ENCODE assay signal across 11 cellular contexts in genomic region chr13:41015920-41016319, GRCh38. TPM values are rescaled to one million over a fixed set of nuclear protein-coding genes. Genes with fewer than 3 reads are reported as not detected.
A peak's percentile ranks its signal among the peaks of the same experiment; 100 is the strongest.
DNase-seq lines count a peak whose midpoint lies in the region; ATAC-seq, FAIRE-seq and TF ChIP-seq lines count a peak whose summit lies in the region.
"Had no signal": no experiment of that assay in that cellular context is flagged by ENCODE, and none has a peak within 500 bp of the region (broad histone marks: within the 10 kb centered on the region; RNA-seq: fewer than 3 reads in every experiment).

No MANE protein-coding gene starts in this region.

- in situ Hi-C loops in brain microvascular endothelial cell (cut with HindIII; ENCODE audit: low pct_ligation_motif_present, low sequenced_read_pairs), result no loop called here

- H3K27ac ChIP-seq in CD4-positive, CD25-positive, alpha-beta regulatory T cell (ENCODE audit: insufficient read depth, low read length, poor library complexity, severe bottlenecking), result peak overlapping the region; percentile 90
- H3K27ac ChIP-seq in lower lobe of right lung (no peak overlapping the region), brain microvascular endothelial cell (no peak overlapping the region)

- intact Hi-C loops in lower lobe of right lung (cut with DNase I) (no loop called here), posterior cingulate gyrus (cut with DNase I) (loop anchor here (5.0 kb wide), 1 partner anchor 46 kb away; the partner anchor contains the start of gene WBP4)

- peak overlapping the region; percentile 89 to 97 (median 95) for H3K27ac Mint-ChIP-seq in CD4-positive, CD25-positive, alpha-beta regulatory T cell
- peak overlapping the region; percentile 69 for H3K27ac Mint-ChIP-seq in activated CD4-positive, alpha-beta memory T cell treated with anti-CD3 and anti-CD28 coated beads, Interleukin-2, amount 10 ng/mL, durations not matched to agents 7 days and 5 days

- CTCF ChIA-PET in activated CD4-positive, alpha-beta memory T cell treated with anti-CD3 and anti-CD28 coated beads, Interleukin-2, amount 10 ng/mL, durations not matched to agents 7 days and 5 days (lab: Charles Lee), result interaction anchor here (1.1 to 5.7 kb wide), 3 partner anchors 35 to 44 kb away, joined by 4 to 41 read pairs (median 10); no protein-coding TSS in a partner anchor

- H3K9me3 ChIP-seq in CD4-positive, CD25-positive, alpha-beta regulatory T cell (ENCODE audit: control insufficient read depth in 2 of 2, low read length in 2 of 2), result no peaks in the 10 kb centered on the region
- no peaks in the 10 kb centered on the region for H3K9me3 ChIP-seq in lower lobe of right lung

- TF ChIP-seq CTCF in lower lobe of right lung (IDR thresholded peaks at IDR 0.05) (no peak), brain microvascular endothelial cell (IDR thresholded peaks at IDR 0.05; ENCODE audit: low read depth, low read length, missing control alignments) (no peak)

- peaks cover 14% of the 10 kb centered on the region for H3K36me3 Mint-ChIP-seq in CD4-positive, CD25-positive, alpha-beta regulatory T cell
- peaks cover 53% of the 10 kb centered on the region for H3K36me3 Mint-ChIP-seq in activated CD4-positive, alpha-beta memory T cell treated with anti-CD3 and anti-CD28 coated beads, Interleukin-2, amount 10 ng/mL, durations not matched to agents 7 days and 5 days (ENCODE audit: low read depth)

- H3K9me3 Mint-ChIP-seq in CD4-positive, CD25-positive, alpha-beta regulatory T cell, result no peaks in the 10 kb centered on the region
- no peaks in the 10 kb centered on the region for H3K9me3 Mint-ChIP-seq in activated CD4-positive, alpha-beta memory T cell treated with anti-CD3 and anti-CD28 coated beads, Interleukin-2, amount 10 ng/mL, durations not matched to agents 7 days and 5 days

- no peak for TF ChIP-seq POLR2A in GM12891 (IDR thresholded peaks at IDR 0.05; ENCODE audit: low read depth, low read length)

- H3K4me1 Mint-ChIP-seq in CD4-positive, CD25-positive, alpha-beta regulatory T cell, result peaks cover 28 to 58% (median 48%) of the 10 kb centered on the region in 4 donors
- H3K4me1 Mint-ChIP-seq in activated CD4-positive, alpha-beta memory T cell treated with anti-CD3 and anti-CD28 coated beads, Interleukin-2, amount 10 ng/mL, durations not matched to agents 7 days and 5 days, result peaks cover 54% of the 10 kb centered on the region

- peaks cover 61% of the 10 kb centered on the region for H3K4me1 ChIP-seq in CD4-positive, CD25-positive, alpha-beta regulatory T cell (ENCODE audit: control insufficient read depth, insufficient read depth, low read length, poor library complexity, severe bottlenecking)
- peaks cover 51% of the 10 kb centered on the region for H3K4me1 ChIP-seq in lower lobe of right lung

- POLR2A ChIA-PET in activated CD4-positive, alpha-beta memory T cell treated with anti-CD3 and anti-CD28 coated beads, Interleukin-2, amount 10 ng/mL, durations not matched to agents 7 days and 5 days (lab: Charles Lee), result interaction anchor here (1.2 to 17.6 kb wide), 7 partner anchors 9 to 40 kb away, joined by 7 to 445 read pairs (median 128); partner anchors contain the start of gene WBP4

- H3K27me3 Mint-ChIP-seq in CD4-positive, CD25-positive, alpha-beta regulatory T cell, result peaks cover 4% of the 10 kb centered on the region
- H3K27me3 Mint-ChIP-seq in activated CD4-positive, alpha-beta memory T cell treated with anti-CD3 and anti-CD28 coated beads, Interleukin-2, amount 10 ng/mL, durations not matched to agents 7 days and 5 days, result no peaks in the 10 kb centered on the region

- H3K36me3 ChIP-seq in CD4-positive, CD25-positive, alpha-beta regulatory T cell (ENCODE audit: control insufficient read depth, insufficient read depth, low read length), result peaks cover 17% of the 10 kb centered on the region
- H3K36me3 ChIP-seq in lower lobe of right lung (no peaks in the 10 kb centered on the region), brain microvascular endothelial cell (replicated peaks) (no peaks in the 10 kb centered on the region)

- ATAC-seq in CD4-positive, CD25-positive, alpha-beta regulatory T cell (ENCODE audit: low read depth in 2 of 2), result no peak
- ATAC-seq in lower lobe of right lung, result no peak
- ATAC-seq in HG02588 (IDR thresholded peaks at IDR 0.05; ENCODE audit: unreplicated experiment), result no peak
- ATAC-seq: Panc1 had no signal

- no peak for DNase-seq in CD4-positive, CD25-positive, alpha-beta regulatory T cell
- DNase-seq in GM12891 (ENCODE audit: insufficient read length, low spot score), result no peak
- no peak for DNase-seq in activated CD4-positive, alpha-beta memory T cell treated with anti-CD3 and anti-CD28 coated beads, Interleukin-2, amount 10 ng/mL, durations not matched to agents 7 days and 5 days
- no peak for DNase-seq in lower lobe of right lung
- DNase-seq in posterior cingulate gyrus, result no peak
- DNase-seq in activated gamma-delta T cell treated with Interleukin-2 at 50 U/mL for 16 hours, result no peak
- no peak for DNase-seq in brain microvascular endothelial cell
- DNase-seq: NCI-H2107, T1000 had no signal

- H3K27me3 ChIP-seq in CD4-positive, CD25-positive, alpha-beta regulatory T cell (ENCODE audit: control insufficient read depth, insufficient read depth, low read length), result no peaks in the 10 kb centered on the region
- no peaks in the 10 kb centered on the region for H3K27me3 ChIP-seq in lower lobe of right lung (ENCODE audit: low read depth)
- no peaks in the 10 kb centered on the region for H3K27me3 ChIP-seq in brain microvascular endothelial cell (replicated peaks)

- H3K4me3 ChIP-seq in CD4-positive, CD25-positive, alpha-beta regulatory T cell (ENCODE audit: low read depth, low read length), result peak overlapping the region; percentile 80
- H3K4me3 ChIP-seq in lower lobe of right lung, result peak overlapping the region; percentile 48
- H3K4me3 ChIP-seq in brain microvascular endothelial cell (ENCODE audit: low read depth, low read length), result no peak overlapping the region

- FAIRE-seq in GM12891 (lab: Jason Lieb, UNC), result peak; percentile 23

- H3K4me3 Mint-ChIP-seq in CD4-positive, CD25-positive, alpha-beta regulatory T cell, result peak overlapping the region; percentile 85 to 100 (median 92)
- H3K4me3 Mint-ChIP-seq in activated CD4-positive, alpha-beta memory T cell treated with anti-CD3 and anti-CD28 coated beads, Interleukin-2, amount 10 ng/mL, durations not matched to agents 7 days and 5 days, result peak overlapping the region; percentile 80

TF ChIP-seq in GM12891, 5 proteins besides CTCF, POLR2A, EP300 and RAD21:
- TF ChIP-seq TAF1 (IDR thresholded peaks at IDR 0.05; ENCODE audit: low read depth, low read length), result no peak
- no peak for TF ChIP-seq PAX5 (IDR thresholded peaks at IDR 0.05; ENCODE audit: insufficient read depth, low read length, severe bottlenecking)
- TF ChIP-seq POLR2AphosphoS5 (IDR thresholded peaks at IDR 0.05; ENCODE audit: low read depth, low read length), result no peak
- no peak for TF ChIP-seq SPI1 (IDR thresholded peaks at IDR 0.05; ENCODE audit: low read depth, low read length)
- TF ChIP-seq POU2F2 (IDR thresholded peaks at IDR 0.05; ENCODE audit: low read depth, low read length), result no peak
TF ChIP-seq in GM12891: peak in this region for 0.

RNA-seq across cellular contexts. Expression of gene ELF1, which starts 3.2 kb away (rescaled TPM):
- total RNA-seq in CD4-positive, CD25-positive, alpha-beta regulatory T cell, result 285 TPM
- 100 to 1,000 TPM; 122 to 178 (median 141) TPM for polyA plus RNA-seq in CD4-positive, CD25-positive, alpha-beta regulatory T cell
- polyA plus RNA-seq in GM12891 (2012; ENCODE audit: low read depth, missing spikeins), result 30.2 TPM
- 100 to 1,000 TPM; 159 to 169 TPM for total RNA-seq in activated CD4-positive, alpha-beta memory T cell treated with anti-CD3 and anti-CD28 coated beads, Interleukin-2, amount 10 ng/mL, durations not matched to agents 7 days and 5 days
- total RNA-seq in lower lobe of right lung, result 98.1 TPM

RNA-seq across cellular contexts. Expression of gene WBP4, which starts 45.4 kb away (rescaled TPM):
- total RNA-seq in CD4-positive, CD25-positive, alpha-beta regulatory T cell, result 5.6 TPM
- 1 to 10 TPM; 3.0 to 3.8 (median 3.4) TPM for polyA plus RNA-seq in CD4-positive, CD25-positive, alpha-beta regulatory T cell
- 12.1 TPM for polyA plus RNA-seq in GM12891 (2012; ENCODE audit: low read depth, missing spikeins)
- 1 to 10 TPM; 9.0 to 9.3 TPM for total RNA-seq in activated CD4-positive, alpha-beta memory T cell treated with anti-CD3 and anti-CD28 coated beads, Interleukin-2, amount 10 ng/mL, durations not matched to agents 7 days and 5 days
- total RNA-seq in lower lobe of right lung, result 10.8 TPM
